ENCODE assay signal across 11 cellular contexts in the genomic region with DNA sequence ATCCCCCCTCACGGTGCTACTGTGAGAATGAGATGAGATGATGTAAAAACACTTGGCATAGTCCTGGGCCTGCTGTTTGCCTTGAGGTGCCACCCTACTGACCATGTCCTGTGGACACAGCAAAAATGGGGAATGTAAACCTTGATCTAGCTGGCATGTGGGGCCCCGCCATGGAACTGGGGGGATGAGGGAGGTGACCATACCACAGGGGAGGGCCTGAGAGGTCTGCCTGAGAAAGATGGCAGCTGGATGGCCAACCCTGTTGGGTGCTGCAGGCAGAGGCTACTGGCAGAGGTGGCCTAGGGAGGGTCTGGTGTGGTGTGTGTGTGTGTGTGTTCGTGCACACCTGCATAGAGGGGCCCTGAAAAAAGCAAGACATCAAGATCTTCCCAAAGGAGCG. TPM values are rescaled to one million over a fixed set of nuclear protein-coding genes. Genes with fewer than 3 reads are reported as not detected.
DNase-seq lines count a peak whose midpoint lies in the region; ATAC-seq and TF ChIP-seq lines count a peak whose summit lies in the region.
"Had no signal": no experiment of that assay in that cellular context is flagged by ENCODE, and none has a peak within 500 bp of the region (broad histone marks: within the 10 kb centered on the region; RNA-seq: fewer than 3 reads in every experiment).

No MANE protein-coding gene starts in this region.

- no peaks in the 10 kb centered on the region for H3K36me3 Mint-ChIP-seq in activated T-cell treated with anti-CD3 and anti-CD28 coated beads, Interleukin-2, amount 50 U/mL, for 24 hours (ENCODE audit: low read depth)
- peaks cover 0 to 7% of the 10 kb centered on the region in 2 donors for H3K36me3 Mint-ChIP-seq in naive B cell

- H3K9me3 ChIP-seq in body of pancreas = no peaks in the 10 kb centered on the region
- no peaks in the 10 kb centered on the region for H3K9me3 ChIP-seq in tibial nerve

- H3K9me3 Mint-ChIP-seq in activated T-cell treated with anti-CD3 and anti-CD28 coated beads, Interleukin-2, amount 50 U/mL, for 24 hours = no peaks in the 10 kb centered on the region
- H3K9me3 Mint-ChIP-seq in naive B cell = no peaks in the 10 kb centered on the region

- TF ChIP-seq POLR2A in body of pancreas (IDR thresholded peaks at IDR 0.05) (no peak), tibial nerve (IDR thresholded peaks at IDR 0.05) (no peak)

- ATAC-seq in body of pancreas (no peak), naive B cell (ENCODE audit: low read depth in 2 of 2) (no peak), GM19023 (IDR thresholded peaks at IDR 0.05; ENCODE audit: unreplicated experiment) (no peak)

- H3K4me3 ChIP-seq in body of pancreas = no peak overlapping the region
- H3K4me3 ChIP-seq in tibial nerve = peak overlapping the region in 2 of 4 donors; percentile 49 to 76

- peaks cover 66% of the 10 kb centered on the region for H3K4me1 ChIP-seq in body of pancreas
- H3K4me1 ChIP-seq in tibial nerve = peaks cover 0 to 34% (median 12%) of the 10 kb centered on the region in 4 donors

- peak overlapping the region in 3 of 4 donors; percentile 90 to 92 (median 90) for H3K27ac ChIP-seq in body of pancreas
- H3K27ac ChIP-seq in tibial nerve = peak overlapping the region; percentile 65 to 94 (median 88)

- H3K4me1 Mint-ChIP-seq in activated T-cell treated with anti-CD3 and anti-CD28 coated beads, Interleukin-2, amount 50 U/mL, for 24 hours (ENCODE audit: low read depth) = peaks cover 49% of the 10 kb centered on the region
- peaks cover 35 to 53% (median 47%) of the 10 kb centered on the region in 3 donors for H3K4me1 Mint-ChIP-seq in naive B cell

- H3K27me3 Mint-ChIP-seq in activated T-cell treated with anti-CD3 and anti-CD28 coated beads, Interleukin-2, amount 50 U/mL, for 24 hours = peaks cover 53% of the 10 kb centered on the region
- no peaks in the 10 kb centered on the region for H3K27me3 Mint-ChIP-seq in naive B cell

- H3K27me3 ChIP-seq in body of pancreas (no peaks in the 10 kb centered on the region), tibial nerve (no peaks in the 10 kb centered on the region)

- peak overlapping the region; percentile 74 for H3K4me3 Mint-ChIP-seq in activated T-cell treated with anti-CD3 and anti-CD28 coated beads, Interleukin-2, amount 50 U/mL, for 24 hours
- peak overlapping the region; percentile 74 to 97 (median 92) for H3K4me3 Mint-ChIP-seq in naive B cell

- TF ChIP-seq CTCF in body of pancreas (IDR thresholded peaks at IDR 0.05) = no peak
- no peak for TF ChIP-seq CTCF in tibial nerve (IDR thresholded peaks at IDR 0.05)

- no peak for TF ChIP-seq EP300 in tibial nerve (IDR thresholded peaks at IDR 0.05)

- 69 to 88% methylated on average over 3 to 4 of the region's 4 CpGs for WGBS in body of pancreas, 2 donors
- WGBS in tibial nerve, 2 donors = 58 to 86% methylated on average over 4 of the region's 4 CpGs

- H3K27ac Mint-ChIP-seq in activated T-cell treated with anti-CD3 and anti-CD28 coated beads, Interleukin-2, amount 50 U/mL, for 24 hours = no peak overlapping the region
- peak overlapping the region in 4 of 6 donors; percentile 80 to 96 (median 91) for H3K27ac Mint-ChIP-seq in naive B cell

- H3K36me3 ChIP-seq in body of pancreas (replicated peaks in 1 of 2; ENCODE audit: insufficient read depth in 1 of 2, low read depth in 2 of 2) (no peaks in the 10 kb centered on the region), tibial nerve (peaks cover 0 to 9% (median 0%) of the 10 kb centered on the region in 3 donors)

- intact Hi-C loops in body of pancreas (cut with DNase I) = no loop called here

- DNase-seq in activated T-cell treated with anti-CD3 and anti-CD28 coated beads, Interleukin-2, amount 50 U/mL, for 24 hours = no peak
- no peak for DNase-seq in activated T-cell treated with anti-CD3 and anti-CD28 coated beads, Interleukin-2, amount 50 U/mL, for 1 hour
- no peak for DNase-seq in body of pancreas
- no peak for DNase-seq in naive B cell
- no peak for DNase-seq in tibial nerve (ENCODE audit: low spot score in 2 of 2)
- no peak for DNase-seq in activated CD8-positive, alpha-beta memory T cell treated with anti-CD3 and anti-CD28 coated beads, Interleukin-2, amount 50 U/mL, for 4 hours
- DNase-seq in iPS-NIHi7 (ENCODE audit: extremely low spot score) = no peak
- DNase-seq: NCI-H146, RPMI8226 had no signal

RNA-seq across cellular contexts. Expression of gene HAAO, which starts 0.8 kb away (rescaled TPM):
- total RNA-seq in body of pancreas (10 to 100 TPM; 30.3 to 30.9 TPM), tibial nerve (10 to 100 TPM in 1 of 4 donors, 1 to 10 TPM in 3; 5.9 to 24.1 (median 7.6) TPM)
- 1 to 10 TPM in 5 of 6 donors, not detected in 1; 3.0 to 6.7 (median 5.2) TPM for polyA plus RNA-seq in naive B cell (ENCODE audit: low read depth in 6 of 6)
- total RNA-seq: dermis microvascular lymphatic vessel endothelial cell had no signal

RNA-seq across cellular contexts. Expression of gene OXER1, which starts 27.7 kb away (rescaled TPM):
- total RNA-seq in body of pancreas (1 to 10 TPM; 4.7 to 6.9 TPM), tibial nerve (1 to 10 TPM in 3 of 4 donors, under 1 TPM in 1; 0.60 to 3.7 (median 1.3) TPM)
- polyA plus RNA-seq in naive B cell (ENCODE audit: low read depth in 6 of 6) = 1 to 10 TPM in 2 of 6 donors, under 1 TPM in 3, not detected in 1; 0.52 to 1.8 (median 0.78) TPM
- total RNA-seq: dermis microvascular lymphatic vessel endothelial cell had no signal
